Comparison of ENCODE assay signal across 29 cellular contexts in genomic region chr4:25092139-25092538, GRCh38.
A peak's percentile ranks its signal among the peaks of the same experiment; 100 is the strongest.
DNase-seq lines count a peak whose midpoint lies in the region; ATAC-seq and TF ChIP-seq lines count a peak whose summit lies in the region.
"Had no signal": no experiment of that assay in that cellular context is flagged by ENCODE, and none has a peak within 500 bp of the region (broad histone marks: within the 10 kb centered on the region; RNA-seq: fewer than 3 reads in every experiment).

No MANE protein-coding gene starts in this region.

- H3K27me3 Mint-ChIP-seq in brain: no peaks in the 10 kb centered on the region

- peaks cover 39% of the 10 kb centered on the region for H3K4me1 Mint-ChIP-seq in brain
- H3K4me1 Mint-ChIP-seq: activated CD4-positive, alpha-beta memory T cell treated with anti-CD3 and anti-CD28 coated beads, Interleukin-2, amount 10 ng/mL, durations not matched to agents 7 days and 5 days; memory B cell had no signal

- no peak overlapping the region for H3K4me3 ChIP-seq in mesodermal cell (ENCODE audit: extremely low read depth, insufficient read depth, low read length, poor library complexity, severe bottlenecking)
- no peak overlapping the region for H3K4me3 ChIP-seq in psoas muscle
- H3K4me3 ChIP-seq: breast epithelium, MG63, ovary had no signal

- H3K36me3 Mint-ChIP-seq in brain: no peaks in the 10 kb centered on the region

- ATAC-seq in HG03135 (IDR thresholded peaks at IDR 0.05; ENCODE audit: unreplicated experiment) (peak; percentile 43), psoas muscle (no peak), HG03439 (IDR thresholded peaks at IDR 0.05; ENCODE audit: unreplicated experiment) (no peak)
- ATAC-seq: sciatic nerve had no signal

- H3K9me3 ChIP-seq in mesodermal cell (ENCODE audit: control insufficient read depth, low read length) (peaks cover 10% of the 10 kb centered on the region), psoas muscle (no peaks in the 10 kb centered on the region)
- H3K9me3 ChIP-seq: MG63, ovary had no signal

- H3K36me3 ChIP-seq in mesodermal cell (ENCODE audit: control insufficient read depth, insufficient read depth, low read length): no peaks in the 10 kb centered on the region
- H3K36me3 ChIP-seq in psoas muscle (ENCODE audit: insufficient read depth in 1 of 2, low read depth in 1 of 2): no peaks in the 10 kb centered on the region
- H3K36me3 ChIP-seq: breast epithelium, MG63, ovary had no signal

- H3K27ac ChIP-seq in mesodermal cell (ENCODE audit: low read depth, low read length, severe bottlenecking): peak overlapping the region; percentile 82
- no peak overlapping the region for H3K27ac ChIP-seq in psoas muscle
- H3K27ac ChIP-seq: breast epithelium, ovary had no signal

- peak overlapping the region in 3 of 5 experiments; percentile 3 to 76 (median 15) for H3K27ac Mint-ChIP-seq in brain
- H3K27ac Mint-ChIP-seq: activated CD4-positive, alpha-beta memory T cell treated with anti-CD3 and anti-CD28 coated beads, Interleukin-2, amount 10 ng/mL, durations not matched to agents 7 days and 5 days; activated naive CD4-positive, alpha-beta T cell treated with anti-CD3 and anti-CD28 coated beads, Interleukin-2, amount 50 U/mL, for 24 hours; activated T-helper 2 cell treated with anti-CD3 and anti-CD28 coated beads, Interferon-gamma antibody, Interleukin-2, Interleukin-4, amounts not matched to agents 10 μg/mL and 5 μg/mL and 100 μg/mL, durations not matched to agents 14 hours and 24 hours and 36 hours; memory B cell; T-helper 1 cell treated with Interleukin-12 subunit alpha and Interleukin-12 subunit beta and Interleukin-4 antibody, amounts not matched to agents 30 μg/mL and 1 μg/mL, for 36 hours had no signal

- TF ChIP-seq CTCF in brain (conservative IDR thresholded peaks at IDR 0.05) (no peak), psoas muscle (IDR thresholded peaks at IDR 0.05) (no peak)

- H3K4me3 Mint-ChIP-seq in brain: no peak overlapping the region
- H3K4me3 Mint-ChIP-seq: activated CD4-positive, alpha-beta memory T cell treated with anti-CD3 and anti-CD28 coated beads, Interleukin-2, amount 10 ng/mL, durations not matched to agents 7 days and 5 days; activated naive CD4-positive, alpha-beta T cell treated with anti-CD3 and anti-CD28 coated beads, Interleukin-2, amount 50 U/mL, for 24 hours; H9; memory B cell; naive B cell; T-helper 1 cell treated with Interleukin-12 subunit alpha and Interleukin-12 subunit beta and Interleukin-4 antibody, amounts not matched to agents 30 μg/mL and 1 μg/mL, for 36 hours had no signal

- H3K27me3 ChIP-seq in psoas muscle (ENCODE audit: insufficient read depth in 3 of 3, low read length in 2 of 3): peaks cover 0 to 59% (median 10%) of the 10 kb centered on the region in 3 donors
- H3K27me3 ChIP-seq: MG63, ovary had no signal

- intact Hi-C loops in psoas muscle (cut with DNase I): no loop called here

- peaks cover 2 to 13% (median 8%) of the 10 kb centered on the region in 5 experiments for H3K9me3 Mint-ChIP-seq in brain
- H3K9me3 Mint-ChIP-seq: T-helper 1 cell treated with Interleukin-12 subunit alpha and Interleukin-12 subunit beta and Interleukin-4 antibody, amounts not matched to agents 30 μg/mL and 1 μg/mL, for 36 hours had no signal

- H3K4me1 ChIP-seq in mesodermal cell (ENCODE audit: control insufficient read depth, insufficient read depth, low read length, poor library complexity, severe bottlenecking) (peaks cover 4% of the 10 kb centered on the region), psoas muscle (no peaks in the 10 kb centered on the region)
- H3K4me1 ChIP-seq: breast epithelium had no signal

- DNase-seq in retina (peak; percentile 27), psoas muscle (no peak), SKM-1 treated with dmso at 0.1 percent for 144 hours (lab: John Stamatoyannopoulos, UW; ENCODE audit: unreplicated experiment) (no peak)
- DNase-seq: activated CD4-positive, alpha-beta memory T cell treated with anti-CD3 and anti-CD28 coated beads, Interleukin-2, amount 10 ng/mL, durations not matched to agents 7 days and 5 days; activated CD4-positive, CD25-positive, alpha-beta regulatory T cell treated with anti-CD3 and anti-CD28 coated beads, Interleukin-2, amount 50 U/mL, for 72 hours; amygdala; Calu3; effector CD8-positive, alpha-beta T cell; EL; erythroblast; H9; MG63; naive B cell; NCI-H1105 treated with DMSO at 0.1 percent for 48 hours; NCI-H2029; NCI-H345; NCI-H82; ovary; stimulated activated naive CD4-positive, alpha-beta T cell had no signal

- 54 to 56% methylated on average over 3 of the region's 3 CpGs for WGBS in mesodermal cell (ENCODE audit: insufficient coverage in 2 of 2), 2 experiments
- WGBS in psoas muscle, 3 donors: 20 to 36% (median 30%) methylated on average over 3 of the region's 3 CpGs
